9 cellular contexts compared by ENCODE assay signal in genomic region chr4:56656346-56656643, GRCh38. TPM values are rescaled to one million over a fixed set of nuclear protein-coding genes. Genes with fewer than 3 reads are reported as not detected.
A peak's percentile ranks its signal among the peaks of the same experiment; 100 is the strongest.
DNase-seq lines count a peak whose midpoint lies in the region; ATAC-seq and TF ChIP-seq lines count a peak whose summit lies in the region.
"Had no signal": no experiment of that assay in that cellular context is flagged by ENCODE, and none has a peak within 500 bp of the region (broad histone marks: within the 10 kb centered on the region; RNA-seq: fewer than 3 reads in every experiment).

No MANE protein-coding gene starts in this region.

- H3K4me3 ChIP-seq in prostate gland, result peak overlapping the region; percentile 39 to 47

- 2% methylated on average over 19 of the region's 19 CpGs for WGBS in prostate gland

- no peak for TF ChIP-seq POLR2A in prostate gland (IDR thresholded peaks at IDR 0.05)

- peak overlapping the region; percentile 65 to 66 for H3K27ac ChIP-seq in prostate gland

- H3K27me3 ChIP-seq in prostate gland (replicated peaks; ENCODE audit: insufficient read depth), result no peaks in the 10 kb centered on the region

- no peaks in the 10 kb centered on the region for H3K9me3 ChIP-seq in prostate gland

- intact Hi-C loops in prostate gland (cut with DNase I), result loop anchor here (5.0 kb wide), 3 partner anchors 71 to 146 kb away; no protein-coding TSS in a partner anchor

- H3K36me3 ChIP-seq in prostate gland, result no peaks in the 10 kb centered on the region

- peak in 2 of 4 experiments; percentile 17 to 31 for TF ChIP-seq CTCF in prostate gland (IDR thresholded peaks at IDR 0.05)

- peak; percentile 24 for DNase-seq in activated T-helper 1 cell treated with Interleukin-2 at 50 U/mL for 16 hours (ENCODE audit: low read depth)
- peak; percentile 77 for DNase-seq in germinal center (ENCODE audit: low spot score)
- DNase-seq in prostate gland (ENCODE audit: low spot score), result no peak
- DNase-seq in NCI-H748 (lab: John Stamatoyannopoulos, UW; ENCODE audit: unreplicated experiment), result no peak
- DNase-seq in DMS79 (lab: John Stamatoyannopoulos, UW), result no peak
- DNase-seq in HUDEP-2 (lab: John Stamatoyannopoulos, UW; ENCODE audit: unreplicated experiment in 76 of 76), result no peak

- peaks cover 8% of the 10 kb centered on the region for H3K4me1 ChIP-seq in prostate gland (replicated peaks)

- peak; percentile 56 for ATAC-seq in HG02885 (IDR thresholded peaks at IDR 0.05; ENCODE audit: poor library complexity, unreplicated experiment)
- no peak for ATAC-seq in HG03196 (IDR thresholded peaks at IDR 0.05; ENCODE audit: unreplicated experiment)

RNA-seq across cellular contexts. Expression of gene HOPX, which starts 24.8 kb away (rescaled TPM):
- total RNA-seq in prostate gland, result 100 to 1,000 TPM in 1 of 2 donors, 10 to 100 TPM in 1; 12.2 to 117 TPM
- total RNA-seq: RPMI7951 had no signal

Comparison
In these comparisons a context has a peak if more than half of its experiments do, and no peak if none do; other contexts are left out.
1. DNase-seq: peak in activated T-helper 1 cell treated with Interleukin-2 at 50 U/mL for 16 hours (single experiment) and germinal center (single experiment); none in prostate gland (single experiment), NCI-H748 (single experiment), DMS79 (single experiment) and HUDEP-2 (0 of 76).